ENCODE assay signal across 9 cellular contexts in genomic region chr12:127677537-127678131, GRCh38.
DNase-seq lines count a peak whose midpoint lies in the region; ATAC-seq, FAIRE-seq and TF ChIP-seq lines count a peak whose summit lies in the region.
"Had no signal": no experiment of that assay in that cellular context is flagged by ENCODE, and none has a peak within 500 bp of the region (broad histone marks: within the 10 kb centered on the region; RNA-seq: fewer than 3 reads in every experiment).

No MANE protein-coding gene starts in this region.

- no peaks in the 10 kb centered on the region for H3K23me2 ChIP-seq in H9 (ENCODE audit: insufficient read length, low read depth, low read length, poor library complexity, severe bottlenecking)

- H4K91ac ChIP-seq in H9 (ENCODE audit: insufficient read length, low read depth, low read length), result no peak overlapping the region

- H3K4me1 Mint-ChIP-seq in Calu3 (ENCODE audit: low read depth, unreplicated experiment), result no peaks in the 10 kb centered on the region
- peaks cover 14 to 21% of the 10 kb centered on the region in 2 experiments for H3K4me1 Mint-ChIP-seq in H9
- no peaks in the 10 kb centered on the region for H3K4me1 Mint-ChIP-seq in activated CD4-positive, alpha-beta T cell treated with anti-CD3 and anti-CD28 coated beads, Interleukin-2, amount 10 ng/mL, durations not matched to agents 7 days and 5 days
- no peaks in the 10 kb centered on the region for H3K4me1 Mint-ChIP-seq in stimulated activated naive CD8-positive, alpha-beta T cell treated with anti-CD3 and anti-CD28 coated beads, Interleukin-15, amount 100 ng/mL, for 72 hours

- ATAC-seq in stimulated activated naive CD8-positive, alpha-beta T cell treated with anti-CD3 and anti-CD28 coated beads, Interleukin-15, amount 100 ng/mL, for 72 hours, result peak; percentile 45
- ATAC-seq in HG03139 (IDR thresholded peaks at IDR 0.05; ENCODE audit: unreplicated experiment), result no peak

- H3T11ph ChIP-seq in H9 (ENCODE audit: low read length), result no peak overlapping the region

- peak; percentile 57 for TF ChIP-seq CTCF in Calu3 (IDR thresholded peaks at IDR 0.05; ENCODE audit: unreplicated experiment)
- TF ChIP-seq CTCF in H9 (conservative IDR thresholded peaks at IDR 0.05), result peak; percentile 90

- no peak overlapping the region for H2AFZ ChIP-seq in H9 (ENCODE audit: low read length)

- no peaks in the 10 kb centered on the region for H3K79me2 ChIP-seq in H9 (ENCODE audit: insufficient read depth, low read length)

- H3K14ac ChIP-seq in H9 (ENCODE audit: insufficient read depth, low read length), result no peak overlapping the region

- intact Hi-C loops in Calu3 (cut with micrococcal nuclease; ENCODE audit: unreplicated experiment), result loop anchor here (1.0 to 10.0 kb wide), 3 partner anchors 192 to 569 kb away; no protein-coding TSS in a partner anchor

- no peak overlapping the region for H2BK5ac ChIP-seq in H9 (ENCODE audit: insufficient read length, low read length)

- H2AK5ac ChIP-seq in H9 (ENCODE audit: insufficient read length, low read length), result no peak overlapping the region

- no TSS peak for BruUV-seq in Calu3 (replicated peaks; lab: Mats Ljungman, UMichigan)

- H3K9me3 ChIP-seq in H9 (ENCODE audit: control insufficient read depth, low read depth, low read length), result no peaks in the 10 kb centered on the region

- H2BK12ac ChIP-seq in H9 (ENCODE audit: insufficient read length, low read depth, low read length), result no peak overlapping the region

- no peaks in the 10 kb centered on the region for H4K20me1 ChIP-seq in H9 (ENCODE audit: control insufficient read depth, insufficient read depth, insufficient read length)

- DNase-seq in Calu3, result peak; percentile 67
- DNase-seq in H9, result peak; percentile 87
- peak; percentile 42 for DNase-seq in NCI-H2171 treated with DMSO at 0.1 percent for 48 hours (lab: John Stamatoyannopoulos, UW)
- DNase-seq in activated CD4-positive, alpha-beta T cell treated with anti-CD3 and anti-CD28 coated beads, Interleukin-2, amount 10 ng/mL, durations not matched to agents 7 days and 5 days, result peak; percentile 56
- peak; percentile 84 for DNase-seq in midbrain (lab: John Stamatoyannopoulos, UW)
- peak; percentile 22 to 29 for DNase-seq in stimulated activated naive CD8-positive, alpha-beta T cell treated with anti-CD3 and anti-CD28 coated beads, Interleukin-15, amount 100 ng/mL, for 72 hours

- H3K27me3 Mint-ChIP-seq in Calu3 (ENCODE audit: unreplicated experiment) (no peaks in the 10 kb centered on the region), H9 (ENCODE audit: low read depth) (peaks cover 10% of the 10 kb centered on the region)
- H3K27me3 Mint-ChIP-seq in activated CD4-positive, alpha-beta T cell treated with anti-CD3 and anti-CD28 coated beads, Interleukin-2, amount 10 ng/mL, durations not matched to agents 7 days and 5 days, result no peaks in the 10 kb centered on the region
- H3K27me3 Mint-ChIP-seq in stimulated activated naive CD8-positive, alpha-beta T cell treated with anti-CD3 and anti-CD28 coated beads, Interleukin-15, amount 100 ng/mL, for 72 hours, result peaks cover 7% of the 10 kb centered on the region
- H3K27me3 Mint-ChIP-seq: stimulated activated naive CD8-positive, alpha-beta T cell treated with anti-CD3 and anti-CD28 coated beads, Interleukin-15, Interleukin-2, amounts not matched to agents 100 ng/mL and 50 ng/mL, for 24 hours had no signal

- no peak overlapping the region for H2BK120ac ChIP-seq in H9 (ENCODE audit: low read depth, low read length, poor library complexity, severe bottlenecking)

- H3K56ac ChIP-seq in H9 (ENCODE audit: insufficient read length, low read depth, low read length), result no peak overlapping the region

- H3K9me3 Mint-ChIP-seq in Calu3 (ENCODE audit: low read depth, unreplicated experiment) (peaks cover 18% of the 10 kb centered on the region), H9 (no peaks in the 10 kb centered on the region)
- H3K9me3 Mint-ChIP-seq in activated CD4-positive, alpha-beta T cell treated with anti-CD3 and anti-CD28 coated beads, Interleukin-2, amount 10 ng/mL, durations not matched to agents 7 days and 5 days, result no peaks in the 10 kb centered on the region
- H3K9me3 Mint-ChIP-seq in stimulated activated naive CD8-positive, alpha-beta T cell treated with anti-CD3 and anti-CD28 coated beads, Interleukin-15, amount 100 ng/mL, for 72 hours, result no peaks in the 10 kb centered on the region
- H3K9me3 Mint-ChIP-seq: stimulated activated naive CD8-positive, alpha-beta T cell treated with anti-CD3 and anti-CD28 coated beads, Interleukin-15, Interleukin-2, amounts not matched to agents 100 ng/mL and 50 ng/mL, for 24 hours had no signal

- H3K4me3 Mint-ChIP-seq in Calu3 (ENCODE audit: low read depth, unreplicated experiment) (no peak overlapping the region), H9 (no peak overlapping the region)
- H3K4me3 Mint-ChIP-seq in activated CD4-positive, alpha-beta T cell treated with anti-CD3 and anti-CD28 coated beads, Interleukin-2, amount 10 ng/mL, durations not matched to agents 7 days and 5 days, result no peak overlapping the region
- no peak overlapping the region for H3K4me3 Mint-ChIP-seq in stimulated activated naive CD8-positive, alpha-beta T cell treated with anti-CD3 and anti-CD28 coated beads, Interleukin-15, amount 100 ng/mL, for 72 hours
- H3K4me3 Mint-ChIP-seq: stimulated activated naive CD8-positive, alpha-beta T cell treated with anti-CD3 and anti-CD28 coated beads, Interleukin-15, Interleukin-2, amounts not matched to agents 100 ng/mL and 50 ng/mL, for 24 hours had no signal

- H3K27ac Mint-ChIP-seq in Calu3 (ENCODE audit: unreplicated experiment) (no peak overlapping the region), H9 (no peak overlapping the region)
- H3K27ac Mint-ChIP-seq in activated CD4-positive, alpha-beta T cell treated with anti-CD3 and anti-CD28 coated beads, Interleukin-2, amount 10 ng/mL, durations not matched to agents 7 days and 5 days, result no peak overlapping the region
- no peak overlapping the region for H3K27ac Mint-ChIP-seq in stimulated activated naive CD8-positive, alpha-beta T cell treated with anti-CD3 and anti-CD28 coated beads, Interleukin-15, amount 100 ng/mL, for 72 hours
- H3K27ac Mint-ChIP-seq: stimulated activated naive CD8-positive, alpha-beta T cell treated with anti-CD3 and anti-CD28 coated beads, Interleukin-15, Interleukin-2, amounts not matched to agents 100 ng/mL and 50 ng/mL, for 24 hours had no signal

- H3K4me1 ChIP-seq in H9 (ENCODE audit: insufficient read depth, low read length), result no peaks in the 10 kb centered on the region

- H3K23ac ChIP-seq in H9 (ENCODE audit: insufficient read length, low read depth, low read length), result no peak overlapping the region

- H2BK20ac ChIP-seq in H9 (ENCODE audit: low read depth, low read length, poor library complexity, severe bottlenecking), result no peak overlapping the region

- no peak overlapping the region for H4K5ac ChIP-seq in H9 (ENCODE audit: insufficient read length, low read depth, low read length)

- H3K27me3 ChIP-seq in H9 (ENCODE audit: insufficient read depth, low read length), result no peaks in the 10 kb centered on the region

- no peaks in the 10 kb centered on the region for H3K79me1 ChIP-seq in H9 (ENCODE audit: insufficient read depth, low read depth, low read length, poor library complexity, severe bottlenecking)

- no peak overlapping the region for H3K9ac ChIP-seq in H9 (ENCODE audit: extremely low read depth, insufficient read length, low read length)

- no peaks in the 10 kb centered on the region for H3K36me3 Mint-ChIP-seq in Calu3 (ENCODE audit: insufficient read depth, unreplicated experiment)
- H3K36me3 Mint-ChIP-seq in H9 (ENCODE audit: insufficient read depth in 1 of 3, low read depth in 3 of 3), result no peaks in the 10 kb centered on the region
- H3K36me3 Mint-ChIP-seq in activated CD4-positive, alpha-beta T cell treated with anti-CD3 and anti-CD28 coated beads, Interleukin-2, amount 10 ng/mL, durations not matched to agents 7 days and 5 days (ENCODE audit: low read depth), result no peaks in the 10 kb centered on the region

- POLR2A ChIA-PET in activated CD4-positive, alpha-beta T cell treated with anti-CD3 and anti-CD28 coated beads, Interleukin-2, amount 10 ng/mL, durations not matched to agents 7 days and 5 days (lab: Charles Lee), result no interaction called here

- no peak overlapping the region for H3K4ac ChIP-seq in H9 (ENCODE audit: low read depth, low read length)

- CTCF ChIA-PET in Calu3 (lab: Charles Lee), result interaction anchor here (0.6 to 2.0 kb wide), 7 partner anchors 157 to 1579 kb away, joined by 3 to 11 read pairs (median 6); no protein-coding TSS in a partner anchor
- CTCF ChIA-PET in activated CD4-positive, alpha-beta T cell treated with anti-CD3 and anti-CD28 coated beads, Interleukin-2, amount 10 ng/mL, durations not matched to agents 7 days and 5 days (lab: Charles Lee), result interaction anchor here (0.6 to 2.2 kb wide), 7 partner anchors 10 to 668 kb away, joined by 3 to 8 read pairs (median 3); no protein-coding TSS in a partner anchor

- no peak overlapping the region for H3K18ac ChIP-seq in H9 (ENCODE audit: insufficient read length, low read depth, low read length)

- WGBS in H9 (ENCODE audit: extremely low coverage, insufficient read length, low lambda C conversion rate), result no CpG with 5 or more reads among the region's 10 CpGs

- H3K27ac ChIP-seq in H9 (ENCODE audit: insufficient read length, low read depth, low read length), result no peak overlapping the region

- H2BK15ac ChIP-seq in H9 (ENCODE audit: low read depth, low read length), result no peak overlapping the region

- H4K8ac ChIP-seq in H9 (replicated peaks; ENCODE audit: insufficient read length, low read depth, low read length), result no peak overlapping the region

- no peak overlapping the region for H3K4me2 ChIP-seq in H9 (ENCODE audit: insufficient read depth, insufficient read length, low read length)

- peak; percentile 98 for FAIRE-seq in endometrium (lab: Jason Lieb, UNC)

Comparison
In these comparisons a context has a peak if more than half of its experiments do, and no peak if none do; other contexts are left out.
1. DNase-seq: peak in every context shown above with its lines; median percentile 87 in H9; 84 in midbrain; 67 in Calu3; 56 in activated CD4-positive, alpha-beta T cell treated with anti-CD3 and anti-CD28 coated beads, Interleukin-2, amount 10 ng/mL, durations not matched to agents 7 days and 5 days; 42 in NCI-H2171 treated with DMSO at 0.1 percent for 48 hours; 26 in stimulated activated naive CD8-positive, alpha-beta T cell treated with anti-CD3 and anti-CD28 coated beads, Interleukin-15, amount 100 ng/mL, for 72 hours.